Comparison of ENCODE assay signal across 8 cellular contexts in genomic region chr15:90872481-90873184, GRCh38. TPM values are rescaled to one million over a fixed set of nuclear protein-coding genes. Genes with fewer than 3 reads are reported as not detected.
A peak's percentile ranks its signal among the peaks of the same experiment; 100 is the strongest.
DNase-seq lines count a peak whose midpoint lies in the region; ATAC-seq and TF ChIP-seq lines count a peak whose summit lies in the region.

No MANE protein-coding gene starts in this region.

- H3K36me3 ChIP-seq in BJ (ENCODE audit: control insufficient read depth, insufficient read depth, low read length) (peaks cover 16% of the 10 kb centered on the region), subcutaneous abdominal adipose tissue (ENCODE audit: control insufficient read depth in 5 of 5, insufficient read depth in 5 of 5, low read length in 5 of 5) (peaks cover 0 to 25% (median 22%) of the 10 kb centered on the region in 5 donors)

- ATAC-seq in HG02678 (IDR thresholded peaks at IDR 0.05; ENCODE audit: unreplicated experiment), result no peak

- H3K27ac Mint-ChIP-seq in dendritic cell treated with granulocyte-macrophage colony-stimulating factor and Interleukin-4, amounts not matched to agents 40 ng/mL and 50 ng/mL, for 4 days, result peak overlapping the region; percentile 89

- H3K27ac ChIP-seq in subcutaneous abdominal adipose tissue (ENCODE audit: low read depth, low read length), result peak overlapping the region; percentile 100

- POLR2A ChIA-PET in BJ (lab: Charles Lee), result no interaction called here

- peaks cover 87% of the 10 kb centered on the region for H3K4me1 Mint-ChIP-seq in dendritic cell treated with granulocyte-macrophage colony-stimulating factor and Interleukin-4, amounts not matched to agents 40 ng/mL and 50 ng/mL, for 4 days (ENCODE audit: low read depth)

- peak overlapping the region; percentile 84 to 97 (median 95) for H3K9ac ChIP-seq in subcutaneous abdominal adipose tissue (ENCODE audit: low read length in 5 of 5)

- peaks cover 81% of the 10 kb centered on the region for H3K36me3 Mint-ChIP-seq in dendritic cell treated with granulocyte-macrophage colony-stimulating factor and Interleukin-4, amounts not matched to agents 40 ng/mL and 50 ng/mL, for 4 days (ENCODE audit: low read depth)

- H3K4me3 ChIP-seq in BJ (ENCODE audit: low read depth, low read length) (peak overlapping the region; percentile 71), subcutaneous abdominal adipose tissue (ENCODE audit: low read depth in 1 of 5, low read length in 5 of 5) (peak overlapping the region; percentile 83 to 92 (median 87))

- H3K27me3 ChIP-seq in BJ (ENCODE audit: control insufficient read depth, insufficient read depth, low read length) (no peaks in the 10 kb centered on the region), subcutaneous abdominal adipose tissue (ENCODE audit: control insufficient read depth in 5 of 5, insufficient read depth in 4 of 5, low read length in 5 of 5) (no peaks in the 10 kb centered on the region)

- DNase-seq in BJ (ENCODE audit: low read depth), result no peak
- peak; percentile 69 for DNase-seq in HCEC 1CT
- peak; percentile 29 for DNase-seq in T-helper 22 cell (ENCODE audit: low read depth)
- peak; percentile 25 for DNase-seq in medulla oblongata (ENCODE audit: extremely low spot score)
- no peak for DNase-seq in HuH-7 (ENCODE audit: low spot score)

- H3K4me1 ChIP-seq in subcutaneous abdominal adipose tissue (ENCODE audit: control insufficient read depth in 5 of 5, insufficient read depth in 5 of 5, low read length in 5 of 5), result peaks cover 16 to 58% (median 56%) of the 10 kb centered on the region in 5 donors

- intact Hi-C loops in dendritic cell treated with granulocyte-macrophage colony-stimulating factor and Interleukin-4, amounts not matched to agents 40 ng/mL and 50 ng/mL, for 4 days (cut with micrococcal nuclease), result loop anchor here (5.0 kb wide), 1 partner anchor 35 kb away; no protein-coding TSS in a partner anchor

- no peaks in the 10 kb centered on the region for H3K9me3 ChIP-seq in subcutaneous abdominal adipose tissue (ENCODE audit: control insufficient read depth in 5 of 5, low read length in 5 of 5)

- H3K9me3 Mint-ChIP-seq in dendritic cell treated with granulocyte-macrophage colony-stimulating factor and Interleukin-4, amounts not matched to agents 40 ng/mL and 50 ng/mL, for 4 days, result no peaks in the 10 kb centered on the region

- H3K4me3 Mint-ChIP-seq in dendritic cell treated with granulocyte-macrophage colony-stimulating factor and Interleukin-4, amounts not matched to agents 40 ng/mL and 50 ng/mL, for 4 days, result peak overlapping the region; percentile 84

- H3K27me3 Mint-ChIP-seq in dendritic cell treated with granulocyte-macrophage colony-stimulating factor and Interleukin-4, amounts not matched to agents 40 ng/mL and 50 ng/mL, for 4 days, result no peaks in the 10 kb centered on the region

- no peak for TF ChIP-seq CTCF in BJ (IDR thresholded peaks at IDR 0.05; ENCODE audit: insufficient read depth, low read depth, low read length)

- CTCF ChIA-PET in BJ (lab: Yijun Ruan, JAX), result interaction anchor here (2.2 kb wide), 1 partner anchor 14 kb away, joined by 19 read pairs; no protein-coding TSS in a partner anchor

RNA-seq across cellular contexts. Expression of gene FURIN, which starts 4.2 kb away (rescaled TPM):
- 19.6 and 30.9 TPM in 2 replicates for polyA plus RNA-seq in BJ (2011; rRNA removed)
- 26.6 and 31.0 TPM in 2 replicates for polyA minus RNA-seq in BJ (2011; rRNA and poly(A)+ RNA removed)

RNA-seq across cellular contexts. Expression of gene FES, which starts 11.7 kb away (rescaled TPM):
- polyA plus RNA-seq in BJ (2011; rRNA removed), result 6.9 and 11.1 TPM in 2 replicates
- 7.3 and 7.7 TPM in 2 replicates for polyA minus RNA-seq in BJ (2011; rRNA and poly(A)+ RNA removed)

RNA-seq across cellular contexts. Expression of gene MAN2A2, which starts 30.5 kb away (rescaled TPM):
- polyA plus RNA-seq in BJ (2011; rRNA removed), result 7.2 and 40.4 TPM in 2 replicates
- 14.7 and 16.0 TPM in 2 replicates for polyA minus RNA-seq in BJ (2011; rRNA and poly(A)+ RNA removed)

RNA-seq across cellular contexts. Expression of gene HDDC3, which starts 59.7 kb away (rescaled TPM):
- 12.3 and 12.4 TPM in 2 replicates for polyA plus RNA-seq in BJ (2011; rRNA removed)
- polyA minus RNA-seq in BJ (2011; rRNA and poly(A)+ RNA removed), result 6.0 and 6.8 TPM in 2 replicates

Comparison
In these comparisons a context has a peak if more than half of its experiments do, and no peak if none do; other contexts are left out.
1. DNase-seq: peak in HCEC 1CT (single experiment), T-helper 22 cell (single experiment) and medulla oblongata (single experiment); none in BJ (single experiment) and HuH-7 (single experiment).